22 cellular contexts compared by ENCODE assay signal in the genomic region with DNA sequence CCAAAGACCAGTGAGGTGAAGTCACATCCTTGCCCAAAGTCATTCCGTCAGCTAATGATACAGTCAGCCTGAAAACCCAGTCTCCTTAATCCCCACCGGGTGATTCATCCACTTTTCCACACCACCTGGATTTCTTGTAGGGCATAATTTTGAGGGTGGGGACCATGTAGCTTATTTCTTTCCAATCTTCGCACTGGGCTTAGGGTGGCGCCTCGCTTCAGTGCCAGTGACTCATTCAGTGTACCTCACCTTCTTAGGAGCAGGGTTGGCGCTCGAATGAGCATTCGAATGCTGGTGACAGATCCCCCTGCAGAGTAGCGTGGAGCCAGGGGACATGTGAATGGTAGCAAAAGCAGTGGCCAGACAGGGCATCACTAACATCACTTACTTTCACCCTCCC. TPM values are rescaled to one million over a fixed set of nuclear protein-coding genes. Genes with fewer than 3 reads are reported as not detected.
DNase-seq lines count a peak whose midpoint lies in the region; ATAC-seq and TF ChIP-seq lines count a peak whose summit lies in the region.
"Had no signal": no experiment of that assay in that cellular context is flagged by ENCODE, and none has a peak within 500 bp of the region (broad histone marks: within the 10 kb centered on the region; RNA-seq: fewer than 3 reads in every experiment).

No MANE protein-coding gene starts in this region.

- no peaks in the 10 kb centered on the region for H3K9me2 ChIP-seq in SU-DHL-6 (replicated peaks; ENCODE audit: insufficient read depth, low read length)

- no peaks in the 10 kb centered on the region for H3K9me3 ChIP-seq in SU-DHL-6 (ENCODE audit: insufficient read depth, low read length)
- H3K9me3 ChIP-seq: A549, body of pancreas, heart right ventricle, stomach had no signal

- H3K4me2 ChIP-seq in SU-DHL-6 (ENCODE audit: low read depth, low read length, poor library complexity, severe bottlenecking): no peak overlapping the region
- no peak overlapping the region for H3K4me2 ChIP-seq in mesendoderm (ENCODE audit: low read length)
- H3K4me2 ChIP-seq: A549 had no signal

- H4K8ac ChIP-seq in mesendoderm (ENCODE audit: low read depth, low read length): no peak overlapping the region

- no peak overlapping the region for H2AFZ ChIP-seq in SU-DHL-6 (ENCODE audit: low read depth, low read length, severe bottlenecking)

- H4K5ac ChIP-seq in mesendoderm (ENCODE audit: low read length): no peak overlapping the region

- no peak overlapping the region for H2BK15ac ChIP-seq in mesendoderm (replicated peaks; ENCODE audit: low read depth)

- no peaks in the 10 kb centered on the region for H3K79me2 ChIP-seq in SU-DHL-6 (ENCODE audit: insufficient read depth, low read length)
- no peaks in the 10 kb centered on the region for H3K79me2 ChIP-seq in mesendoderm (ENCODE audit: control insufficient read depth, insufficient read depth, low read length)

- no peaks in the 10 kb centered on the region for H3K79me1 ChIP-seq in mesendoderm (ENCODE audit: low read length)

- peaks cover 27% of the 10 kb centered on the region for H3F3A ChIP-seq in SU-DHL-6 (ENCODE audit: insufficient read depth)

- no peak for TF ChIP-seq CTCF in SU-DHL-6 (IDR thresholded peaks at IDR 0.05; ENCODE audit: insufficient read depth, low read length, poor library complexity, severe bottlenecking)

- H3K36me3 ChIP-seq in SU-DHL-6 (ENCODE audit: low read length) (no peaks in the 10 kb centered on the region), mesendoderm (ENCODE audit: control insufficient read depth, insufficient read depth, low read length) (no peaks in the 10 kb centered on the region)

- H2BK120ac ChIP-seq in mesendoderm (ENCODE audit: low read depth, low read length): no peak overlapping the region

- H3K4ac ChIP-seq in mesendoderm (ENCODE audit: low read depth, low read length): no peak overlapping the region

- intact Hi-C loops in Right ventricle myocardium superior (cut with DNase I): no loop called here
- intact Hi-C loops in cardiac septum (cut with DNase I): no loop called here

- WGBS in mesendoderm (ENCODE audit: extremely low coverage, insufficient coverage, low lambda C conversion rate): no CpG with 5 or more reads among the region's 9 CpGs

- H3K27ac ChIP-seq in SU-DHL-6 (ENCODE audit: low read depth, low read length) (peak overlapping the region; percentile 60), mesendoderm (ENCODE audit: low read depth, low read length) (no peak overlapping the region)
- H3K27ac ChIP-seq: A549, body of pancreas, C4-2B, coronary artery, heart right ventricle, stomach had no signal

- H3K27me3 ChIP-seq in SU-DHL-6 (ENCODE audit: low read length): no peaks in the 10 kb centered on the region
- H3K27me3 ChIP-seq in mesendoderm (ENCODE audit: insufficient read depth, low read length, poor library complexity): no peaks in the 10 kb centered on the region
- H3K27me3 ChIP-seq: body of pancreas, heart right ventricle, stomach had no signal

- H3K18ac ChIP-seq in mesendoderm (ENCODE audit: low read length): no peak overlapping the region

- no peak overlapping the region for H3K4me3 ChIP-seq in SU-DHL-6 (ENCODE audit: insufficient read depth, low read length, poor library complexity, severe bottlenecking)
- no peak overlapping the region for H3K4me3 ChIP-seq in mesendoderm (ENCODE audit: low read length)
- H3K4me3 ChIP-seq: A549, body of pancreas, coronary artery, heart right ventricle, stomach had no signal

- no peak overlapping the region for H2AK5ac ChIP-seq in mesendoderm (ENCODE audit: low read length)

- H3K56ac ChIP-seq in mesendoderm (ENCODE audit: low read length): peak overlapping the region; percentile 54

- H3K9ac ChIP-seq in SU-DHL-6 (ENCODE audit: low read length) (0 out of 2 replicates have a peak overlapping the region, but pooled peaks have one; percentile 10), mesendoderm (ENCODE audit: low read length) (no peak overlapping the region)

- H2BK5ac ChIP-seq in mesendoderm (ENCODE audit: low read length): no peak overlapping the region

- DNase-seq in Right ventricle myocardium superior (peak; percentile 27), cardiac septum (ENCODE audit: low spot score) (no peak), mesendoderm (no peak), AML-193 (lab: John Stamatoyannopoulos, UW) (no peak)
- DNase-seq: activated CD4-positive, alpha-beta T cell treated with anti-CD3 and anti-CD28 coated beads for 4 hours; body of pancreas; GDM1; heart right ventricle; immature natural killer cell; NCI-H1092 treated with DMSO at 0.1 percent for 48 hours; NCI-H2081 treated with DMSO at 0.1 percent for 48 hours; NCI-H446 treated with DMSO at 0.1 percent for 48 hours; RPMI8226; stimulated activated CD4-positive, alpha-beta T cell treated with anti-CD3 and anti-CD28 coated beads, Interleukin-4, amount 100 ng/mL, for 24 hours; stomach had no signal

- H4K20me1 ChIP-seq in SU-DHL-6 (ENCODE audit: low read depth, low read length): no peaks in the 10 kb centered on the region

- peaks cover 38% of the 10 kb centered on the region for H3K4me1 ChIP-seq in mesendoderm (ENCODE audit: control insufficient read depth, low read depth, low read length)

- no peak for ATAC-seq in Right ventricle myocardium superior (ENCODE audit: poor library complexity)
- ATAC-seq in HG03460 (IDR thresholded peaks at IDR 0.05; ENCODE audit: unreplicated experiment): no peak
- ATAC-seq in GM18511 (IDR thresholded peaks at IDR 0.05; ENCODE audit: unreplicated experiment): no peak
- ATAC-seq in GM21367 (IDR thresholded peaks at IDR 0.05; ENCODE audit: unreplicated experiment): no peak
- ATAC-seq: A549, body of pancreas, heart right ventricle had no signal

- no peak overlapping the region for H3K23ac ChIP-seq in mesendoderm (ENCODE audit: low read length)

RNA-seq across cellular contexts. Expression of gene BMF, which starts 24.0 kb away (rescaled TPM):
- total RNA-seq in Right ventricle myocardium superior: 3.4 TPM
- 1.1 TPM for total RNA-seq in cardiac septum
- 5.7 TPM for polyA plus RNA-seq in mesendoderm (2013, experiment 1 of 2)
- 5.5 TPM for polyA plus RNA-seq in mesendoderm (2013, experiment 2 of 2)

RNA-seq across cellular contexts. Expression of gene SRP14, which starts 45.7 kb away (rescaled TPM):
- total RNA-seq in Right ventricle myocardium superior: 196 TPM
- 168 TPM for total RNA-seq in cardiac septum
- 546 TPM for polyA plus RNA-seq in mesendoderm (2013, experiment 1 of 2)
- polyA plus RNA-seq in mesendoderm (2013, experiment 2 of 2): 544 TPM
